Comparison of ENCODE assay signal across 1 cellular context in the genomic region with DNA sequence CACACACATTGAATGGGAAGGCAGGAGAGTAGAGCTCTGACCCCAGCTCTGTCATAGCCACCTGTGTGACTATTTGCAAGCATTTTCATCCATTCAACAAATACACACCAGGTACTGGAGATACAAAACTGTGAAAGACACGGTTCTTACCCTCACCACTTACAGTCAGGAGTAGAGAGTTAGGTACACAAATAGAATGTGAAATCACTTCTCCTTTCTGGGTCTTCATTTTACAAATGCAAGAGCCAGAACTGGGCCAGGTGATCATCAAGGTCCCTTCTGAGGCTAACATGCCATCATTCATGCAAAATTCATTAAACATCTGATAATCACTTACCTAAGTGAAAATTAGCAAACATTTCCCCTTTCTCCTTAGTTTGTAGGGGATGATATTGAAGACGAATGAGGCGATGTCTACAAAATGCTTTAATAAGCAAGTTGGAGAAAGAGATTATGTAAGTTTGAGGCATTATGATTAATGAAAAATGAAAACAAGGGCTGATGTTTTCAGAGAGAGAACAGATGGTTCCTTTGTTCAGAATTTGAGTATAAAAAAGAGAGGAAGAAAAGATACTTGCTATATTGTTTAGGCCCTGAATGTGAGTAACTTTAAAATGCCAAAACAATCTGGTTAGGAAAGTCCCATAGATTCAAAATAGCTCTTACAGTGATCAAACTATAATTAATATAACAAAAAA.
TF ChIP-seq lines count a peak whose summit lies in the region.

No MANE protein-coding gene starts in this region.

TF ChIP-seq in SK-N-SH, 30 proteins besides CTCF, POLR2A, EP300 and RAD21 (continued from another document):
- no peak for TF ChIP-seq REST (IDR thresholded peaks at IDR 0.05; ENCODE audit: low read depth, low read length)
- no peak for TF ChIP-seq RXRA (IDR thresholded peaks at IDR 0.05; ENCODE audit: borderline replicate concordance, low read depth)
